ENCODE assay signal across 8 cellular contexts in genomic region chr13:91375119-91375729, GRCh38. TPM values are rescaled to one million over a fixed set of nuclear protein-coding genes. Genes with fewer than 3 reads are reported as not detected.
A peak's percentile ranks its signal among the peaks of the same experiment; 100 is the strongest.
DNase-seq lines count a peak whose midpoint lies in the region; ATAC-seq and TF ChIP-seq lines count a peak whose summit lies in the region.

No MANE protein-coding gene starts in this region.

- no peaks in the 10 kb centered on the region for H3K9me3 ChIP-seq in Panc1 (ENCODE audit: control insufficient read depth, insufficient read depth, low read depth, low read length)

- POLR2A ChIA-PET in Panc1 (lab: Charles Lee) = no interaction called here

- no peak overlapping the region for H3K27ac Mint-ChIP-seq in T-helper 2 cell treated with Interferon-gamma antibody and Interleukin-4, amounts not matched to agents 5 μg/mL and 100 μg/mL, for 36 hours

- TF ChIP-seq CTCF in Panc1 (IDR thresholded peaks at IDR 0.05) (peak; percentile 54), foreskin fibroblast (IDR thresholded peaks at IDR 0.05; ENCODE audit: low read depth, low read length) (peak; percentile 50)

- no peaks in the 10 kb centered on the region for H3K36me3 ChIP-seq in Panc1 (ENCODE audit: control insufficient read depth, insufficient read depth, low read length)

- in situ Hi-C loops in Panc1 (cut with HindIII; ENCODE audit: low pct_unique_long_range_greater_than_20kb, low sequenced_read_pairs) = no loop called here

- no peaks in the 10 kb centered on the region for H3K36me3 Mint-ChIP-seq in T-helper 2 cell treated with Interferon-gamma antibody and Interleukin-4, amounts not matched to agents 5 μg/mL and 100 μg/mL, for 36 hours (ENCODE audit: low read depth)

- CTCF ChIA-PET in Panc1 (lab: Charles Lee) = no interaction called here

- no peak overlapping the region for H3K27ac ChIP-seq in Panc1 (ENCODE audit: low read length)

- no peak overlapping the region for H3K4me3 Mint-ChIP-seq in T-helper 2 cell treated with Interferon-gamma antibody and Interleukin-4, amounts not matched to agents 5 μg/mL and 100 μg/mL, for 36 hours

- H3K4me1 Mint-ChIP-seq in T-helper 2 cell treated with Interferon-gamma antibody and Interleukin-4, amounts not matched to agents 5 μg/mL and 100 μg/mL, for 36 hours (ENCODE audit: low read depth) = peaks cover 3% of the 10 kb centered on the region

- peaks cover 9% of the 10 kb centered on the region for H3K27me3 Mint-ChIP-seq in T-helper 2 cell treated with Interferon-gamma antibody and Interleukin-4, amounts not matched to agents 5 μg/mL and 100 μg/mL, for 36 hours (ENCODE audit: low read depth)

- H3K9me3 Mint-ChIP-seq in T-helper 2 cell treated with Interferon-gamma antibody and Interleukin-4, amounts not matched to agents 5 μg/mL and 100 μg/mL, for 36 hours = no peaks in the 10 kb centered on the region

- DNase-seq in COLO829 (ENCODE audit: low spot score) (peak; percentile 37), Panc1 (ENCODE audit: low read depth, low spot score) (peak; percentile 7), foreskin fibroblast (no peak), hypothalamus (lab: John Stamatoyannopoulos, UW) (no peak)
- no peak for DNase-seq in stimulated activated CD4-positive, alpha-beta T cell treated with anti-CD3 and anti-CD28 coated beads, Interleukin-15, amount 100 ng/mL, for 24 hours
- no peak for DNase-seq in T-helper 2 cell treated with Interferon-gamma antibody and Interleukin-4, amounts not matched to agents 5 μg/mL and 100 μg/mL, for 36 hours (ENCODE audit: low spot score)

- H3K4me3 ChIP-seq in Panc1 (ENCODE audit: low read depth in 2 of 2, low read length in 2 of 2) (no peak overlapping the region), foreskin fibroblast (ENCODE audit: low read depth in 1 of 2, low read length in 2 of 2) (no peak overlapping the region)

- no peaks in the 10 kb centered on the region for H3K4me1 ChIP-seq in Panc1 (ENCODE audit: control insufficient read depth, insufficient read depth, low read length)

- ATAC-seq in GM18907 (IDR thresholded peaks at IDR 0.05; ENCODE audit: unreplicated experiment) (peak; percentile 98), HG02981 (IDR thresholded peaks at IDR 0.05; ENCODE audit: unreplicated experiment) (peak; percentile 98), Panc1 (no peak)

- BruUV-seq in Panc1 (replicated peaks; lab: Mats Ljungman, UMichigan) = no TSS peak

- H3K27me3 ChIP-seq in Panc1 (ENCODE audit: control insufficient read depth, insufficient read depth, low read length) = no peaks in the 10 kb centered on the region

- intact Hi-C loops in Panc1 (cut with micrococcal nuclease; ENCODE audit: unreplicated experiment) = no loop called here

RNA-seq across cellular contexts. Expression of gene GPC5, which starts 23.2 kb away (rescaled TPM):
- 0.26 TPM for total RNA-seq in Panc1 (2021; ENCODE audit: unreplicated experiment)
- not detected for polyA plus RNA-seq in Panc1 (2012; ENCODE audit: insufficient read length)

RNA-seq across cellular contexts. Expression of gene MIR17HG, which starts 27.7 kb away (rescaled TPM):
- total RNA-seq in Panc1 (2021; ENCODE audit: unreplicated experiment) = 3.1 TPM
- polyA plus RNA-seq in Panc1 (2012; ENCODE audit: insufficient read length) = 0.34 TPM

Comparison
In these comparisons a context has a peak if more than half of its experiments do, and no peak if none do; other contexts are left out.
1. DNase-seq: peak in COLO829 (single experiment) and Panc1 (single experiment); none in foreskin fibroblast (0 of 2), stimulated activated CD4-positive, alpha-beta T cell treated with anti-CD3 and anti-CD28 coated beads, Interleukin-15, amount 100 ng/mL, for 24 hours (single experiment), T-helper 2 cell treated with Interferon-gamma antibody and Interleukin-4, amounts not matched to agents 5 μg/mL and 100 μg/mL, for 36 hours (single experiment) and hypothalamus (0 of 51).